Comparison of ENCODE assay signal across 1 cellular context in the genomic region with DNA sequence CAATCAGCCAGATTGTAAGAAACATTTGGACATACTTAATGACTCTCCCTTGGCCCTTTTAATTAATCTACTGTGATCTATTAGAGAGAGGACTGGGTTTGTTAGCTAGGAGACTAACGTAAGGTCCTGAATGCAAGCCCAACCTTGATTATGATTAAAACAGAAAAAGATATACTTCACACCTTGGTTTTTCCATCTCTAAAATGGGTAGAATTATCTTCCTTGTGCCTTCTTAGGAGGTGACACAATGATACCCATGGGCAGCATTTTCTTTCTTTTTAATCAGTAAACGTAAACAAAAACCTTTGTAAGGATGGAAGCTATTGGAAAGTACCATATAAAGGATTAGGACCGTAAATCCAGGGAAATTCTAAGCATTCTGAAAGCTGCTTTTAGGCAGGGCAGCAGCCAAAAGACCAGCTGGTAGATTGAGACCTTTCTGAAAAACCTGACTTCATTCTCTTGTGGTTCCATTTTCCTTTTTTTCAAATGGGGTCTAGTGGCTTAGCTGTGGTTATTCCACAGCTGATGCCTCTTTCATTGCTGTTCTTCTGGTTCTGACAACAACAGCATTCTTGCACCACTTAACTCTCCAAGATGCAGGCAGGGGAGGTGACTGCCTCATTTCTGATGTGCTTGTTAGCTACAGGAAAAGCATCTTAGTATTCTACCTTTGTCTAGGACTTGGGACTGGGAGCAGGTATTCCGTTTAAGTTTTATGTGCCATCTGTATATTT.
TF ChIP-seq lines count a peak whose summit lies in the region.

No MANE protein-coding gene starts in this region.

TF ChIP-seq in H1, 55 proteins besides CTCF, POLR2A, EP300 and RAD21 (continued from another document):
- TF ChIP-seq JUN (IDR thresholded peaks at IDR 0.05; ENCODE audit: low read depth, low read length) (no peak), EZH2 (IDR thresholded peaks at IDR 0.05; ENCODE audit: low read depth, low read length, severe bottlenecking) (no peak)
